ENCODE assay signal across 15 cellular contexts in the genomic region with DNA sequence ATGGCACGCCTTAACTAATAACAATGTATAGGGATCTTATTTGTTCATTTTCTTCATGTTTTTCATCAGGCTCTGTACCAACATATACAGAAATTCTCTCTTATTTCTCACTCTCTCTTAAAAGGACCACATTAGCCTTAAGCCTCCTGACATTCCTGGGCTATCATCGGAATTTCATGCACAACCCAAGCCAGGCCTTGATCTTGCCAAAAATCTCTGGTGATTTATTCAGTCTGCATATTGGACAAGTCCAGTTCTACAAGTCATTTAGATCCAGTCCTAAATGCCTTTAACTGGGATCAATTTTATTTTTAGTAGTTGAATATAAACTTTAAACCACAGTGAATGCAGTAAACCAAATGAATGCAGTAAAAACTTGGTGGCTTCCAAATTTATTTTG.
DNase-seq lines count a peak whose midpoint lies in the region; ATAC-seq and TF ChIP-seq lines count a peak whose summit lies in the region.
"Had no signal": no experiment of that assay in that cellular context is flagged by ENCODE, and none has a peak within 500 bp of the region (broad histone marks: within the 10 kb centered on the region; RNA-seq: fewer than 3 reads in every experiment).

No MANE protein-coding gene starts in this region.

- no peak for TF ChIP-seq CTCF in ascending aorta (IDR thresholded peaks at IDR 0.05)
- no peak for TF ChIP-seq CTCF in fibroblast of pulmonary artery (IDR thresholded peaks at IDR 0.05; ENCODE audit: low read length, missing control alignments)
- no peak for TF ChIP-seq CTCF in thoracic aorta (IDR thresholded peaks at IDR 0.05)

- TF ChIP-seq RAD21 in Ishikawa (IDR thresholded peaks at IDR 0.05; ENCODE audit: low read depth), result no peak

- no peaks in the 10 kb centered on the region for H3K36me3 ChIP-seq in ascending aorta
- no peaks in the 10 kb centered on the region for H3K36me3 ChIP-seq in thoracic aorta

- H3K4me1 Mint-ChIP-seq in activated CD4-positive, alpha-beta T cell treated with anti-CD3 and anti-CD28 coated beads, Interleukin-2, amount 10 ng/mL, durations not matched to agents 24 days and 14 days, result no peaks in the 10 kb centered on the region
- H3K4me1 Mint-ChIP-seq: CD14-positive monocyte; CD8-positive, alpha-beta memory T cell had no signal

- no peak overlapping the region for H3K4me3 Mint-ChIP-seq in activated CD4-positive, alpha-beta T cell treated with anti-CD3 and anti-CD28 coated beads, Interleukin-2, amount 10 ng/mL, durations not matched to agents 24 days and 14 days
- H3K4me3 Mint-ChIP-seq: CD14-positive monocyte; CD8-positive, alpha-beta memory T cell; HFFc6 had no signal

- H3K27ac Mint-ChIP-seq in activated CD4-positive, alpha-beta T cell treated with anti-CD3 and anti-CD28 coated beads, Interleukin-2, amount 10 ng/mL, durations not matched to agents 24 days and 14 days, result no peak overlapping the region
- H3K27ac Mint-ChIP-seq: CD14-positive monocyte, HFFc6 had no signal

- no peak overlapping the region for H3K4me3 ChIP-seq in ascending aorta
- H3K4me3 ChIP-seq in fibroblast of pulmonary artery (replicated peaks; ENCODE audit: low read depth, low read length), result no peak overlapping the region
- no peak overlapping the region for H3K4me3 ChIP-seq in thoracic aorta

- no peak; the same call in 1 of the 2 replicates for TF ChIP-seq EP300 in Ishikawa (IDR thresholded peaks at IDR 0.05; ENCODE audit: borderline replicate concordance)

- H3K9me3 ChIP-seq in ascending aorta (no peaks in the 10 kb centered on the region), thoracic aorta (no peaks in the 10 kb centered on the region)
- H3K9me3 ChIP-seq: Caco-2 had no signal

- peaks cover 3 to 28% of the 10 kb centered on the region in 2 donors for H3K4me1 ChIP-seq in ascending aorta
- H3K4me1 ChIP-seq in thoracic aorta (ENCODE audit: control insufficient read depth in 1 of 2, low read depth in 2 of 2), result peaks cover 0 to 39% of the 10 kb centered on the region in 2 donors

- H3K27me3 Mint-ChIP-seq in activated CD4-positive, alpha-beta T cell treated with anti-CD3 and anti-CD28 coated beads, Interleukin-2, amount 10 ng/mL, durations not matched to agents 24 days and 14 days, result no peaks in the 10 kb centered on the region
- H3K27me3 Mint-ChIP-seq: CD8-positive, alpha-beta memory T cell had no signal

- ATAC-seq in thoracic aorta (ENCODE audit: insufficient number of reproducible peaks, low FRiP score, low read depth), result peak; percentile 63

- DNase-seq in ascending aorta (ENCODE audit: low spot score in 2 of 2) (no peak), fibroblast of pulmonary artery (ENCODE audit: low read depth) (peak; percentile 24), thoracic aorta (ENCODE audit: low spot score) (no peak), NCI-H1694 treated with DMSO at 0.1 percent for 48 hours (lab: John Stamatoyannopoulos, UW) (no peak), NCI-H510A (lab: John Stamatoyannopoulos, UW) (no peak)
- DNase-seq in activated CD4-positive, alpha-beta T cell treated with anti-CD3 and anti-CD28 coated beads, Interleukin-2, amount 10 ng/mL, durations not matched to agents 24 days and 14 days, result no peak
- DNase-seq: Caco-2; CD8-positive, alpha-beta memory T cell; DND-41; GDM1; HCEC 1CT; HFFc6 had no signal

- H3K36me3 Mint-ChIP-seq in activated CD4-positive, alpha-beta T cell treated with anti-CD3 and anti-CD28 coated beads, Interleukin-2, amount 10 ng/mL, durations not matched to agents 24 days and 14 days (ENCODE audit: low read depth), result no peaks in the 10 kb centered on the region
- H3K36me3 Mint-ChIP-seq: CD14-positive monocyte; CD8-positive, alpha-beta memory T cell had no signal

- intact Hi-C loops in ascending aorta (cut with DNase I), result loop anchor here (5.0 kb wide), 1 partner anchor 36 kb away; no protein-coding TSS in a partner anchor
- intact Hi-C loops in activated CD4-positive, alpha-beta T cell treated with anti-CD3 and anti-CD28 coated beads, Interleukin-2, amount 10 ng/mL, durations not matched to agents 24 days and 14 days (cut with micrococcal nuclease), result no loop called here

- no peaks in the 10 kb centered on the region for H3K9me3 Mint-ChIP-seq in activated CD4-positive, alpha-beta T cell treated with anti-CD3 and anti-CD28 coated beads, Interleukin-2, amount 10 ng/mL, durations not matched to agents 24 days and 14 days
- H3K9me3 Mint-ChIP-seq: CD14-positive monocyte, HFFc6 had no signal

- H3K27ac ChIP-seq in ascending aorta (peak overlapping the region; percentile 65 to 67), thoracic aorta (peak overlapping the region; percentile 61 to 74)
- H3K27ac ChIP-seq: HL-60 had no signal

- H3K27me3 ChIP-seq in ascending aorta (no peaks in the 10 kb centered on the region), thoracic aorta (replicated peaks; ENCODE audit: insufficient read depth) (no peaks in the 10 kb centered on the region)

TF ChIP-seq in Ishikawa, 13 proteins besides CTCF, POLR2A, EP300 and RAD21:
- 0 out of 2 replicates have a peak, but pooled peaks have one; percentile 30 for TF ChIP-seq NFIC (IDR thresholded peaks at IDR 0.05)
- TF ChIP-seq TEAD4 (IDR thresholded peaks at IDR 0.05), result peak; percentile 61
- no peak for TF ChIP-seq CEBPB (IDR thresholded peaks at IDR 0.05)
- TF ChIP-seq, protein P1, sequence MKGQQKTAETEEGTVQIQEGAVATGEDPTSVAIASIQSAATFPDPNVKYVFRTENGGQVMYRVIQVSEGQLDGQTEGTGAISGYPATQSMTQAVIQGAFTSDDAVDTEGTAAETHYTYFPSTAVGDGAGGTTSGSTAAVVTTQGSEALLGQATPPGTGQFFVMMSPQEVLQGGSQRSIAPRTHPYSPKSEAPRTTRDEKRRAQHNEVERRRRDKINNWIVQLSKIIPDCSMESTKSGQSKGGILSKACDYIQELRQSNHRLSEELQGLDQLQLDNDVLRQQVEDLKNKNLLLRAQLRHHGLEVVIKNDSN (IDR thresholded peaks at IDR 0.05), result no peak
- TF ChIP-seq TAF1 (IDR thresholded peaks at IDR 0.05; ENCODE audit: low read depth), result no peak
